In the genomic region with DNA sequence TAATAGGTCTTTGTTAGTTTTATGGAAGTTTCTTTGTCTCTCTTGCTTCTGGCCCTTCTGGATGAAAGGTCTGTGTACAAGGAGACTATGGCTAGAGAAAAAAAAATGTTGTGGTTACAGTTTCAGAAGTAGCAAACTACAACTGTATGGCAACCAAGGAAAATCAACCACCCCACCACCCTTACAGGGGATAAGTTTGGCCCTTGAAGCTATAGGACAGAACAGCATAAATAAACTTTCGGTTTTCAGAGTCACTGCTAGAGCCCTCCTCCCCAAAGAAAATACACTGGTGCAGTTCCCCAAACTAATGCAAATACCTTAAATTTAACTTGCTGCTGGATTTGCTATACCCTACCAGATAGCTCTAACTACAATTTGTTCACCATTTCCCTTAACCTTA, we compare ENCODE assay signal across 19 cellular contexts.
"Had no signal": no experiment of that assay in that cellular context is flagged by ENCODE, and none has a peak within 500 bp of the region (broad histone marks: within the 10 kb centered on the region; RNA-seq: fewer than 3 reads in every experiment).

No MANE protein-coding gene starts in this region.

- H3K36me3 ChIP-seq: esophagus squamous epithelium, neutrophil, right atrium auricular region, sigmoid colon, suprapubic skin, thyroid gland, uterus had no signal

- H3K4me3 ChIP-seq: esophagus squamous epithelium, hepatocyte, lung, right atrium auricular region, sigmoid colon, skin epidermis, suprapubic skin, thyroid gland, uterus had no signal

- H3K4me3 Mint-ChIP-seq: naive thymus-derived CD4-positive, alpha-beta T cell; nephron progenitor cell; type B pancreatic cell had no signal

- H3K4me1 Mint-ChIP-seq: naive thymus-derived CD4-positive, alpha-beta T cell had no signal

- H3K9me3 ChIP-seq: esophagus squamous epithelium, neutrophil, right atrium auricular region, sigmoid colon, suprapubic skin, thyroid gland, uterus had no signal

- H3K27me3 Mint-ChIP-seq: naive thymus-derived CD4-positive, alpha-beta T cell; type B pancreatic cell had no signal

- H3K9me3 Mint-ChIP-seq: nephron progenitor cell, type B pancreatic cell had no signal

- H3K27me3 ChIP-seq: esophagus squamous epithelium, hepatocyte, neutrophil, right atrium auricular region, sigmoid colon, suprapubic skin, thyroid gland, uterus had no signal

- H3K27ac ChIP-seq: esophagus squamous epithelium, hepatocyte, neutrophil, right atrium auricular region, sigmoid colon, suprapubic skin, thyroid gland, uterus had no signal

- H3K4me1 ChIP-seq: esophagus squamous epithelium, right atrium auricular region, sigmoid colon, suprapubic skin, thyroid gland, uterus had no signal

- H3K36me3 Mint-ChIP-seq: naive thymus-derived CD4-positive, alpha-beta T cell; type B pancreatic cell had no signal

- H3K27ac Mint-ChIP-seq: naive thymus-derived CD4-positive, alpha-beta T cell; type B pancreatic cell had no signal

- DNase-seq: effector memory CD4-positive, alpha-beta T cell; esophagus squamous epithelium; left colon; left ventricle myocardium superior; naive thymus-derived CD4-positive, alpha-beta T cell; sigmoid colon; stimulated activated CD4-positive, alpha-beta T cell treated with anti-CD3 and anti-CD28 coated beads, Interleukin-2, amount 100 ng/mL, for 24 hours; stimulated activated CD4-positive, alpha-beta T cell treated with anti-CD3 and anti-CD28 coated beads, Interleukin-4, amount 100 ng/mL, for 4 hours; stimulated activated naive CD4-positive, alpha-beta T cell; uterus had no signal
